1 cellular context compared by ENCODE assay signal in the genomic region with DNA sequence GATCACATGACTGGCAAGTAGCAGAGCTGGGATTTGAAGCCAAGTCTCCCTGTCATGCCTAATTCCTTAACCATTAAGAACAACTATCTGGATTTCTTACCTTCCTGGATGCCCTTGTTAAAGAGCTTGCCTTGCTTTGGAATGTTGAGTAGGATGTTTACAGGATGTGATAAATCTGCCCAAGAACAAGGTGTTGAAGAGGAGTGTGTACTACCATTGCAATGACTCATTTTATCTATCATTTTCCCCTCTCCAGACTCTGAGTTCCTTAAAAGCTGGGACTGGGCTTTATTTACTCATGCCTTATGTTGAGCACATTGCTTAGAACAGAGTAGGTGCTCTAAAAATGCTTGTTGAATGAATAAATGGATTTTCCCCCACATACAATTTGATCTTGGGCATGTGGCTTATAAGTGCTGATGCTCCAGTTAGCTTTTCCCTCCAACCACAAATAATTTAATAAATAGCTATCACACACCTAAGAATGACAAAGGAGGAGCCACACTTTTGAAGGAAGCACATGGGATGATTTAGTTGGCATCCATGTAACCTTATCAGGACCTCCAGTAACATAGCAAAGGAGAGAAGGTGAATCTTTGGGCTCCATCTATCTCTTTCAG.
TF ChIP-seq lines count a peak whose summit lies in the region.

No MANE protein-coding gene starts in this region.

TF ChIP-seq in SK-N-SH, 30 proteins besides CTCF, POLR2A, EP300 and RAD21 (continued from another document):
- no peak for TF ChIP-seq JUND (IDR thresholded peaks at IDR 0.05)
- no peak for TF ChIP-seq EZH2phosphoT487 (IDR thresholded peaks at IDR 0.05; ENCODE audit: borderline replicate concordance, low read depth)
- no peak for TF ChIP-seq FOXJ3 (CRISPR knock-in tag; IDR thresholded peaks at IDR 0.05)
- TF ChIP-seq FOSL2 (IDR thresholded peaks at IDR 0.05; ENCODE audit: borderline replicate concordance, low read depth), result no peak
- no peak for TF ChIP-seq TAF1 (IDR thresholded peaks at IDR 0.05; ENCODE audit: borderline replicate concordance, low read depth, low read length)
- no peak for TF ChIP-seq GATA2 (CRISPR knock-in tag; IDR thresholded peaks at IDR 0.05)
- TF ChIP-seq YY1 (IDR thresholded peaks at IDR 0.05; ENCODE audit: low read depth), result no peak
- TF ChIP-seq, protein P1, sequence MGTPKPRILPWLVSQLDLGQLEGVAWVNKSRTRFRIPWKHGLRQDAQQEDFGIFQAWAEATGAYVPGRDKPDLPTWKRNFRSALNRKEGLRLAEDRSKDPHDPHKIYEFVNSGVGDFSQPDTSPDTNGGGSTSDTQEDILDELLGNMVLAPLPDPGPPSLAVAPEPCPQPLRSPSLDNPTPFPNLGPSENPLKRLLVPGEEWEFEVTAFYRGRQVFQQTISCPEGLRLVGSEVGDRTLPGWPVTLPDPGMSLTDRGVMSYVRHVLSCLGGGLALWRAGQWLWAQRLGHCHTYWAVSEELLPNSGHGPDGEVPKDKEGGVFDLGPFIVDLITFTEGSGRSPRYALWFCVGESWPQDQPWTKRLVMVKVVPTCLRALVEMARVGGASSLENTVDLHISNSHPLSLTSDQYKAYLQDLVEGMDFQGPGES (IDR thresholded peaks at IDR 0.05; ENCODE audit: low read depth, low read length), result no peak
